Comparison of ENCODE assay signal across 21 cellular contexts in genomic region chr6:151307501-151307900, GRCh38.
DNase-seq lines count a peak whose midpoint lies in the region; ATAC-seq, FAIRE-seq and TF ChIP-seq lines count a peak whose summit lies in the region.
"Had no signal": no experiment of that assay in that cellular context is flagged by ENCODE, and none has a peak within 500 bp of the region (broad histone marks: within the 10 kb centered on the region; RNA-seq: fewer than 3 reads in every experiment).

No MANE protein-coding gene starts in this region.

- H3K9me3 ChIP-seq in cardiac muscle cell (ENCODE audit: low read depth) (no peaks in the 10 kb centered on the region), heart left ventricle (no peaks in the 10 kb centered on the region), mesodermal cell (ENCODE audit: control insufficient read depth, low read length) (no peaks in the 10 kb centered on the region), pancreas (no peaks in the 10 kb centered on the region), SK-N-SH (no peaks in the 10 kb centered on the region)

- H3K36me3 ChIP-seq in cardiac muscle cell = no peaks in the 10 kb centered on the region
- H3K36me3 ChIP-seq in heart left ventricle = peaks cover 0 to 7% (median 0%) of the 10 kb centered on the region in 9 donors
- peaks cover 94% of the 10 kb centered on the region for H3K36me3 ChIP-seq in mesodermal cell (ENCODE audit: control insufficient read depth, insufficient read depth, low read length)
- H3K36me3 ChIP-seq in pancreas = no peaks in the 10 kb centered on the region
- H3K36me3 ChIP-seq in SK-N-SH (replicated peaks in 1 of 2; ENCODE audit: control insufficient read depth in 1 of 2, insufficient read depth in 2 of 2, low read length in 1 of 2) = peaks cover 0 to 10% of the 10 kb centered on the region in 2 experiments

- no peak overlapping the region for H3K9ac ChIP-seq in SK-N-SH

- no peak for DNase-seq in cardiac muscle cell (ENCODE audit: low read depth in 1 of 2, low spot score in 1 of 2)
- no peak for DNase-seq in heart left ventricle
- no peak for DNase-seq in pancreas
- DNase-seq in SK-N-SH = no peak
- no peak for DNase-seq in activated CD4-positive, alpha-beta T cell treated with anti-CD3 and anti-CD28 coated beads for 4 hours
- DNase-seq: 8988T, ACHN, DMS153, DND-41, GOT3, HCEC 1CT, KBM-7, NCI-H1105 treated with DMSO at 0.1 percent for 48 hours, NCI-H1694, NCI-H2029 treated with DMSO at 0.1 percent for 48 hours, NCI-H446 treated with DMSO at 0.1 percent for 48 hours, NCI-H526 treated with DMSO at 0.1 percent for 48 hours, SHP77 treated with DMSO at 0.1 percent for 48 hours had no signal

- peaks cover 9% of the 10 kb centered on the region; the same call in 1 of the 2 replicates for H3K79me2 ChIP-seq in SK-N-SH (ENCODE audit: insufficient read depth)

- H3K27me3 ChIP-seq in cardiac muscle cell (no peaks in the 10 kb centered on the region), heart left ventricle (no peaks in the 10 kb centered on the region), pancreas (no peaks in the 10 kb centered on the region), SK-N-SH (ENCODE audit: insufficient read depth) (no peaks in the 10 kb centered on the region)

- 66 to 81% (median 68%) methylated on average over 4 of the region's 4 CpGs for WGBS in heart left ventricle, 4 donors
- WGBS in mesodermal cell (ENCODE audit: insufficient coverage in 2 of 2), 2 experiments = 86 to 91% methylated on average over 3 to 4 of the region's 4 CpGs
- WGBS in pancreas, 2 donors = 26 to 28% methylated on average over 4 of the region's 4 CpGs
- 82% methylated on average over 4 of the region's 4 CpGs for WGBS in SK-N-SH (ENCODE audit: low lambda C conversion rate)

- TF ChIP-seq RAD21 in SK-N-SH (IDR thresholded peaks at IDR 0.05; ENCODE audit: low read length) = no peak

- H3K4me1 ChIP-seq in cardiac muscle cell (ENCODE audit: low read depth) (peaks cover 18% of the 10 kb centered on the region), heart left ventricle (no peaks in the 10 kb centered on the region), mesodermal cell (ENCODE audit: control insufficient read depth, insufficient read depth, low read length, poor library complexity, severe bottlenecking) (peaks cover 2% of the 10 kb centered on the region), pancreas (no peaks in the 10 kb centered on the region), SK-N-SH (ENCODE audit: control insufficient read depth in 1 of 2, insufficient read depth in 2 of 2, low read depth in 1 of 2, low read length in 1 of 2) (peaks cover 0 to 6% of the 10 kb centered on the region in 2 experiments; a peak in 1 of 4 replicates)

- no peak for TF ChIP-seq POLR2A in heart left ventricle (IDR thresholded peaks at IDR 0.05)

- FAIRE-seq in pancreas (lab: Jason Lieb, UNC) = no peak

- H3K4me3 ChIP-seq in cardiac muscle cell (no peak overlapping the region), heart left ventricle (no peak overlapping the region), mesodermal cell (ENCODE audit: extremely low read depth, insufficient read depth, low read length, poor library complexity, severe bottlenecking) (no peak overlapping the region), pancreas (no peak overlapping the region), SK-N-SH (ENCODE audit: low read depth in 2 of 2, low read length in 1 of 2) (no peak overlapping the region)

- no peaks in the 10 kb centered on the region for H4K20me1 ChIP-seq in SK-N-SH (ENCODE audit: insufficient read depth)

- TF ChIP-seq CTCF in cardiac muscle cell (IDR thresholded peaks at IDR 0.05; ENCODE audit: low read depth, low read length) = no peak
- no peak for TF ChIP-seq CTCF in heart left ventricle (IDR thresholded peaks at IDR 0.05)
- TF ChIP-seq CTCF in pancreas (IDR thresholded peaks at IDR 0.05) = no peak
- TF ChIP-seq CTCF in SK-N-SH (IDR thresholded peaks at IDR 0.05) = no peak

- no peak overlapping the region for H3K4me2 ChIP-seq in SK-N-SH

- peak overlapping the region; percentile 11 for H3K27ac ChIP-seq in cardiac muscle cell
- H3K27ac ChIP-seq in heart left ventricle = peak overlapping the region in 1 of 12 donors; percentile 34
- peak overlapping the region; percentile 17 for H3K27ac ChIP-seq in mesodermal cell (ENCODE audit: low read depth, low read length, severe bottlenecking)
- H3K27ac ChIP-seq in pancreas = no peak overlapping the region
- H3K27ac ChIP-seq in SK-N-SH (ENCODE audit: low read depth in 2 of 2, low read length in 1 of 2) = no peak overlapping the region
- H3K27ac ChIP-seq: HL-60 had no signal

- intact Hi-C loops in heart left ventricle (cut with DNase I) (loop anchor here in 1 of 10 donors (5.0 kb wide), 1 partner anchor 70 kb away; the partner anchor contains the start of gene AKAP12), pancreas (cut with DNase I) (no loop called here)

- H3F3A ChIP-seq in SK-N-SH (replicated peaks; ENCODE audit: insufficient read depth) = no peaks in the 10 kb centered on the region

- POLR2A ChIA-PET in SK-N-SH (lab: Yijun Ruan, JAX) = interaction anchor here (0.6 kb wide), 1 partner anchor 310 kb away, joined by 4 read pairs; no protein-coding TSS in a partner anchor

- ATAC-seq in heart left ventricle (no peak), pancreas (peak in 3 of 4 donors; percentile 40 to 53 (median 52)), GM21576 (IDR thresholded peaks at IDR 0.05; ENCODE audit: unreplicated experiment) (no peak)

- TF ChIP-seq EP300 in SK-N-SH (IDR thresholded peaks at IDR 0.05; ENCODE audit: borderline replicate concordance in 1 of 2, low read depth in 1 of 2, low read length in 1 of 2) = no peak

- CTCF ChIA-PET in SK-N-SH (lab: Yijun Ruan, JAX) = no interaction called here

- H2AFZ ChIP-seq in SK-N-SH (ENCODE audit: low read depth) = no peak overlapping the region

- H3K9me2 ChIP-seq in SK-N-SH = no peaks in the 10 kb centered on the region

TF ChIP-seq in SK-N-SH, 30 proteins besides CTCF, POLR2A, EP300 and RAD21 (continues in another document):
- TF ChIP-seq YY1 (IDR thresholded peaks at IDR 0.05; ENCODE audit: low read depth) = no peak
- no peak for TF ChIP-seq GABPA (IDR thresholded peaks at IDR 0.05; ENCODE audit: low read depth)
- no peak for TF ChIP-seq ELF1 (IDR thresholded peaks at IDR 0.05)
- TF ChIP-seq, protein P1, sequence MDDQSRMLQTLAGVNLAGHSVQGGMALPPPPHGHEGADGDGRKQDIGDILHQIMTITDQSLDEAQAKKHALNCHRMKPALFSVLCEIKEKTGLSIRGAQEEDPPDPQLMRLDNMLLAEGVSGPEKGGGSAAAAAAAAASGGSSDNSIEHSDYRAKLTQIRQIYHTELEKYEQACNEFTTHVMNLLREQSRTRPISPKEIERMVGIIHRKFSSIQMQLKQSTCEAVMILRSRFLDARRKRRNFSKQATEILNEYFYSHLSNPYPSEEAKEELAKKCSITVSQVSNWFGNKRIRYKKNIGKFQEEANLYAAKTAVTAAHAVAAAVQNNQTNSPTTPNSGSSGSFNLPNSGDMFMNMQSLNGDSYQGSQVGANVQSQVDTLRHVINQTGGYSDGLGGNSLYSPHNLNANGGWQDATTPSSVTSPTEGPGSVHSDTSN (IDR thresholded peaks at IDR 0.05) = no peak
- TF ChIP-seq IRF3 (IDR thresholded peaks at IDR 0.05; ENCODE audit: low read depth, low read length) = no peak
- no peak for TF ChIP-seq CHD2 (IDR thresholded peaks at IDR 0.05; ENCODE audit: low read length, partially characterized antibody)
- TF ChIP-seq RXRA (IDR thresholded peaks at IDR 0.05; ENCODE audit: borderline replicate concordance, low read depth) = no peak
- no peak for TF ChIP-seq RCOR1 (IDR thresholded peaks at IDR 0.05; ENCODE audit: low read length)
- no peak for TF ChIP-seq GATA2 (CRISPR knock-in tag; IDR thresholded peaks at IDR 0.05)
- TF ChIP-seq RFX5 (IDR thresholded peaks at IDR 0.05; ENCODE audit: low read length) = no peak
- no peak for TF ChIP-seq SIN3A (IDR thresholded peaks at IDR 0.05; ENCODE audit: borderline replicate concordance, low read depth, low read length)
- TF ChIP-seq FOSL2 (IDR thresholded peaks at IDR 0.05; ENCODE audit: borderline replicate concordance, low read depth) = no peak
- TF ChIP-seq NRF1 (IDR thresholded peaks at IDR 0.05; ENCODE audit: low read depth, low read length) = no peak
- TF ChIP-seq MEF2A (IDR thresholded peaks at IDR 0.05; ENCODE audit: borderline replicate concordance, low read depth) = no peak
- no peak for TF ChIP-seq NFIC (IDR thresholded peaks at IDR 0.05; ENCODE audit: borderline replicate concordance)
- no peak for TF ChIP-seq FOXJ3 (CRISPR knock-in tag; IDR thresholded peaks at IDR 0.05)
- no peak for TF ChIP-seq FOXM1 (IDR thresholded peaks at IDR 0.05; ENCODE audit: low read depth)
- TF ChIP-seq SMC3 (IDR thresholded peaks at IDR 0.05; ENCODE audit: low read depth, low read length) = no peak
- TF ChIP-seq USF1 (IDR thresholded peaks at IDR 0.05; ENCODE audit: borderline replicate concordance, low read depth) = no peak

Comparison
In these comparisons a context has a peak if more than half of its experiments do, and no peak if none do; other contexts are left out.
1. H3K27ac ChIP-seq: peak in cardiac muscle cell (single experiment) and mesodermal cell (single experiment); none in pancreas (0 of 4) and SK-N-SH (0 of 2).
2. ATAC-seq: peak in pancreas (3 of 4); none in heart left ventricle (0 of 4) and GM21576 (single experiment).